Comparison of ENCODE assay signal across 8 cellular contexts in genomic region chr1:236103646-236104218, GRCh38. TPM values are rescaled to one million over a fixed set of nuclear protein-coding genes. Genes with fewer than 3 reads are reported as not detected.
DNase-seq lines count a peak whose midpoint lies in the region; ATAC-seq and TF ChIP-seq lines count a peak whose summit lies in the region.

No MANE protein-coding gene starts in this region.

- no peak for ATAC-seq in activated CD4-positive, CD25-positive, alpha-beta regulatory T cell treated with anti-CD3 and anti-CD28 coated beads, Interleukin-2, amount 50 U/mL, for 24 hours
- ATAC-seq in activated naive CD8-positive, alpha-beta T cell treated with anti-CD3 and anti-CD28 coated beads, Interleukin-2, amount 10 ng/mL, durations not matched to agents 7 days and 5 days (ENCODE audit: low read depth): peak; percentile 54
- no peak for ATAC-seq in GM18511 (IDR thresholded peaks at IDR 0.05; ENCODE audit: unreplicated experiment)

- WGBS in SK-N-SH (ENCODE audit: low lambda C conversion rate): 47% methylated on average over 13 of the region's 13 CpGs

- no peak overlapping the region for H3K27ac ChIP-seq in SK-N-SH (ENCODE audit: low read depth in 2 of 2, low read length in 1 of 2)
- H3K27ac ChIP-seq in cardiac muscle cell: no peak overlapping the region

- H3K9ac ChIP-seq in SK-N-SH: no peak overlapping the region

- H3K4me2 ChIP-seq in SK-N-SH: no peak overlapping the region

- no peaks in the 10 kb centered on the region for H3K9me3 Mint-ChIP-seq in activated naive CD8-positive, alpha-beta T cell treated with anti-CD3 and anti-CD28 coated beads, Interleukin-2, amount 10 ng/mL, durations not matched to agents 7 days and 5 days

- DNase-seq in activated CD4-positive, CD25-positive, alpha-beta regulatory T cell (lab: John Stamatoyannopoulos, UW): peak in 3 of 4 experiments; percentile 7 to 23 (median 22)
- DNase-seq in LNCaP clone FGC (ENCODE audit: low read depth) (no peak), SK-N-SH (peak; percentile 83), cardiac muscle cell (ENCODE audit: low read depth in 1 of 2, low spot score in 1 of 2) (peak; percentile 67 to 73), retinal pigment epithelial cell (ENCODE audit: low read depth) (no peak)
- DNase-seq in activated naive CD8-positive, alpha-beta T cell treated with anti-CD3 and anti-CD28 coated beads, Interleukin-2, amount 10 ng/mL, durations not matched to agents 7 days and 5 days: peak; percentile 39

- H3K79me2 ChIP-seq in SK-N-SH (ENCODE audit: insufficient read depth): no peaks in the 10 kb centered on the region

- H3K9me2 ChIP-seq in SK-N-SH: no peaks in the 10 kb centered on the region

- H3K36me3 ChIP-seq in SK-N-SH (replicated peaks in 1 of 2; ENCODE audit: control insufficient read depth in 1 of 2, insufficient read depth in 2 of 2, low read length in 1 of 2) (no peaks in the 10 kb centered on the region), cardiac muscle cell (no peaks in the 10 kb centered on the region)

- H3K4me1 ChIP-seq in SK-N-SH (ENCODE audit: control insufficient read depth in 1 of 2, insufficient read depth in 2 of 2, low read depth in 1 of 2, low read length in 1 of 2): peaks cover 0 to 2% of the 10 kb centered on the region in 2 experiments; a peak in 1 of 4 replicates
- H3K4me1 ChIP-seq in cardiac muscle cell (ENCODE audit: low read depth): no peaks in the 10 kb centered on the region

- CTCF ChIA-PET in SK-N-SH (lab: Yijun Ruan, JAX): interaction anchor here (0.6 to 2.1 kb wide), 16 partner anchors 10 to 491 kb away, joined by 3 to 6 read pairs (median 3); partner anchors contain the start of gene ERO1B

- peak overlapping the region; percentile 13 for H3K27ac Mint-ChIP-seq in activated naive CD8-positive, alpha-beta T cell treated with anti-CD3 and anti-CD28 coated beads, Interleukin-2, amount 10 ng/mL, durations not matched to agents 7 days and 5 days

- POLR2A ChIA-PET in SK-N-SH (lab: Yijun Ruan, JAX): no interaction called here
- POLR2A ChIA-PET in activated naive CD8-positive, alpha-beta T cell treated with anti-CD3 and anti-CD28 coated beads, Interleukin-2, amount 10 ng/mL, durations not matched to agents 7 days and 5 days (lab: Charles Lee): no interaction called here

- H4K20me1 ChIP-seq in SK-N-SH (ENCODE audit: insufficient read depth): no peaks in the 10 kb centered on the region

- peaks cover 4% of the 10 kb centered on the region for H3K4me1 Mint-ChIP-seq in activated naive CD8-positive, alpha-beta T cell treated with anti-CD3 and anti-CD28 coated beads, Interleukin-2, amount 10 ng/mL, durations not matched to agents 7 days and 5 days

- peak; percentile 96 for TF ChIP-seq RAD21 in SK-N-SH (IDR thresholded peaks at IDR 0.05; ENCODE audit: low read length)

- no peaks in the 10 kb centered on the region for H3K36me3 Mint-ChIP-seq in activated naive CD8-positive, alpha-beta T cell treated with anti-CD3 and anti-CD28 coated beads, Interleukin-2, amount 10 ng/mL, durations not matched to agents 7 days and 5 days

- H3K4me3 Mint-ChIP-seq in activated naive CD8-positive, alpha-beta T cell treated with anti-CD3 and anti-CD28 coated beads, Interleukin-2, amount 10 ng/mL, durations not matched to agents 7 days and 5 days: no peak overlapping the region

- H3K4me3 ChIP-seq in LNCaP clone FGC (ENCODE audit: low read depth, low read length) (no peak overlapping the region), SK-N-SH (ENCODE audit: low read depth in 2 of 2, low read length in 1 of 2) (no peak overlapping the region; a peak in 1 of 4 replicates), cardiac muscle cell (no peak overlapping the region), retinal pigment epithelial cell (ENCODE audit: low read length) (no peak overlapping the region)

- H2AFZ ChIP-seq in SK-N-SH (ENCODE audit: low read depth): peak overlapping the region; percentile 29; the same call in 1 of the 2 replicates

- H3F3A ChIP-seq in SK-N-SH (replicated peaks; ENCODE audit: insufficient read depth): no peaks in the 10 kb centered on the region

- peaks cover 3% of the 10 kb centered on the region for H3K27me3 Mint-ChIP-seq in activated naive CD8-positive, alpha-beta T cell treated with anti-CD3 and anti-CD28 coated beads, Interleukin-2, amount 10 ng/mL, durations not matched to agents 7 days and 5 days

- H3K9me3 ChIP-seq in SK-N-SH (no peaks in the 10 kb centered on the region), cardiac muscle cell (ENCODE audit: low read depth) (no peaks in the 10 kb centered on the region)

- no peak for TF ChIP-seq EP300 in SK-N-SH (IDR thresholded peaks at IDR 0.05; ENCODE audit: borderline replicate concordance in 1 of 2, low read depth in 1 of 2, low read length in 1 of 2)

- H3K27me3 ChIP-seq in SK-N-SH (ENCODE audit: insufficient read depth): no peaks in the 10 kb centered on the region
- H3K27me3 ChIP-seq in cardiac muscle cell: no peaks in the 10 kb centered on the region

- TF ChIP-seq CTCF in LNCaP clone FGC (IDR thresholded peaks at IDR 0.05; ENCODE audit: control insufficient read depth, extremely low read depth, insufficient read depth): peak; percentile 73
- peak; percentile 95 for TF ChIP-seq CTCF in SK-N-SH (IDR thresholded peaks at IDR 0.05)
- TF ChIP-seq CTCF in cardiac muscle cell (IDR thresholded peaks at IDR 0.05; ENCODE audit: low read depth, low read length): peak; percentile 75
- TF ChIP-seq CTCF in retinal pigment epithelial cell (conservative IDR thresholded peaks at IDR 0.05; ENCODE audit: low read depth, low read length): peak; percentile 70

TF ChIP-seq in SK-N-SH, 30 proteins besides CTCF, POLR2A, EP300 and RAD21:
- TF ChIP-seq SMC3 (IDR thresholded peaks at IDR 0.05; ENCODE audit: low read depth, low read length): peak; percentile 67
- TF ChIP-seq NFIC (IDR thresholded peaks at IDR 0.05; ENCODE audit: borderline replicate concordance): no peak

RNA-seq across cellular contexts. Expression of gene GPR137B, which starts 38.6 kb away (rescaled TPM):
- polyA plus RNA-seq in SK-N-SH (2012; rRNA removed) (4.9 and 7.0 TPM in 2 replicates), cardiac muscle cell (0.87 and 4.7 TPM in 2 replicates)
- 9.9 and 10.6 TPM in 2 replicates for polyA plus RNA-seq in SK-N-SH (2012; cell fraction: cytosol; rRNA removed)
- 2.9 and 4.0 TPM in 2 replicates for polyA plus RNA-seq in SK-N-SH (2012; cell fraction: nucleus; rRNA removed)
- total RNA-seq in activated naive CD8-positive, alpha-beta T cell treated with anti-CD3 and anti-CD28 coated beads, Interleukin-2, amount 10 ng/mL, durations not matched to agents 7 days and 5 days: 1 to 10 TPM; 8.8 to 9.3 TPM
- 3.0 and 4.8 TPM in 2 replicates for total RNA-seq in cardiac muscle cell

RNA-seq across cellular contexts. Expression of gene NID1, which starts 38.8 kb away (rescaled TPM):
- polyA plus RNA-seq in SK-N-SH (2012; rRNA removed) (49.3 and 74.3 TPM in 2 replicates), cardiac muscle cell (32.1 and 52.1 TPM in 2 replicates)
- polyA plus RNA-seq in SK-N-SH (2012; cell fraction: cytosol; rRNA removed): 45.2 and 58.2 TPM in 2 replicates
- polyA plus RNA-seq in SK-N-SH (2012; cell fraction: nucleus; rRNA removed): 49.9 and 56.5 TPM in 2 replicates
- under 1 TPM; 0.14 to 0.19 TPM for total RNA-seq in activated naive CD8-positive, alpha-beta T cell treated with anti-CD3 and anti-CD28 coated beads, Interleukin-2, amount 10 ng/mL, durations not matched to agents 7 days and 5 days
- total RNA-seq in cardiac muscle cell: 30.5 and 54.3 TPM in 2 replicates

Comparison
In these comparisons a context has a peak if more than half of its experiments do, and no peak if none do; other contexts are left out.
1. DNase-seq: peak in activated CD4-positive, CD25-positive, alpha-beta regulatory T cell (3 of 4), SK-N-SH (single experiment), activated naive CD8-positive, alpha-beta T cell treated with anti-CD3 and anti-CD28 coated beads, Interleukin-2, amount 10 ng/mL, durations not matched to agents 7 days and 5 days (single experiment) and cardiac muscle cell (2 of 2); none in LNCaP clone FGC (single experiment) and retinal pigment epithelial cell (single experiment).
2. RNA of gene NID1, which starts 38.8 kb away (total RNA-seq): 30.5 to 54.3 TPM in cardiac muscle cell; 0.14 to 0.19 TPM in activated naive CD8-positive, alpha-beta T cell treated with anti-CD3 and anti-CD28 coated beads, Interleukin-2, amount 10 ng/mL, durations not matched to agents 7 days and 5 days; every median in the first group is over 10 times any median in the second.
3. Peak in every context shown above with its lines, with median percentiles within 50 percentile points of each other: CTCF ChIP-seq.